ENCODE assay signal across 10 cellular contexts in the genomic region with DNA sequence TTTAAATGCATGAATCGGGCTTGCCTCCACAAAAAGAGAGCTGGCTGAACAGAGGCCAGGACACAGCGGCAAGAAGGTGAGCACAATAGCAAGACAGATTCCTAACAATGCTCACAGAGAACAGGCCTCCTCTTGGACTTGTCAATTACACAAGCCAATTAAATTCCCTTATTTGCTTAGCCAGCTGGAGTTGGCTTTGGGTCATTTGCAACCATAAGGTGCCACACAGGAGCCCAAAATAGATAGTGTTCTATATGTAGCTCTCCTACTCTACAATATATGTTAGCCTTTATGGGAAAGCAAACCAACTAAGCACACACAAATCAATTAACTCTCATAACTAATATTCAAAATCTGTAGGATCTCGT.
A peak's percentile ranks its signal among the peaks of the same experiment; 100 is the strongest.
DNase-seq lines count a peak whose midpoint lies in the region; ATAC-seq and TF ChIP-seq lines count a peak whose summit lies in the region.
"Had no signal": no experiment of that assay in that cellular context is flagged by ENCODE, and none has a peak within 500 bp of the region (broad histone marks: within the 10 kb centered on the region; RNA-seq: fewer than 3 reads in every experiment).

No MANE protein-coding gene starts in this region.

- H3K27ac Mint-ChIP-seq in CD4-positive, CD25-positive, alpha-beta regulatory T cell: peak overlapping the region in 2 of 3 donors; percentile 32 to 79
- peak overlapping the region; percentile 91 for H3K27ac Mint-ChIP-seq in mesothelial cell of epicardium
- no peak overlapping the region for H3K27ac Mint-ChIP-seq in activated CD4-positive, alpha-beta memory T cell treated with anti-CD3 and anti-CD28 coated beads, Interleukin-2, amount 10 ng/mL, durations not matched to agents 7 days and 5 days

- peaks cover 38% of the 10 kb centered on the region for H3K36me3 Mint-ChIP-seq in CD4-positive, CD25-positive, alpha-beta regulatory T cell
- H3K36me3 Mint-ChIP-seq in mesothelial cell of epicardium: no peaks in the 10 kb centered on the region
- H3K36me3 Mint-ChIP-seq in activated CD4-positive, alpha-beta memory T cell treated with anti-CD3 and anti-CD28 coated beads, Interleukin-2, amount 10 ng/mL, durations not matched to agents 7 days and 5 days (ENCODE audit: low read depth): peaks cover 3% of the 10 kb centered on the region

- peak overlapping the region; percentile 29; the same call in 1 of the 2 replicates for H3K27ac ChIP-seq in 22Rv1
- H3K27ac ChIP-seq in CD4-positive, CD25-positive, alpha-beta regulatory T cell (ENCODE audit: insufficient read depth, low read length, poor library complexity, severe bottlenecking): no peak overlapping the region
- H3K27ac ChIP-seq: BLaER1 treated with 17β-estradiol and CSF1 and Interleukin-3, amounts not matched to agents 10 nM and 100 nM had no signal

- H3K36me3 ChIP-seq in CD4-positive, CD25-positive, alpha-beta regulatory T cell (ENCODE audit: control insufficient read depth, insufficient read depth, low read length): peaks cover 10% of the 10 kb centered on the region
- H3K36me3 ChIP-seq: BLaER1 treated with 17β-estradiol and CSF1 and Interleukin-3, amounts not matched to agents 10 nM and 100 nM had no signal

- no peaks in the 10 kb centered on the region for H3K27me3 Mint-ChIP-seq in CD4-positive, CD25-positive, alpha-beta regulatory T cell
- no peaks in the 10 kb centered on the region for H3K27me3 Mint-ChIP-seq in mesothelial cell of epicardium (ENCODE audit: low read depth)
- H3K27me3 Mint-ChIP-seq in activated CD4-positive, alpha-beta memory T cell treated with anti-CD3 and anti-CD28 coated beads, Interleukin-2, amount 10 ng/mL, durations not matched to agents 7 days and 5 days: no peaks in the 10 kb centered on the region

- H3K4me1 Mint-ChIP-seq in CD4-positive, CD25-positive, alpha-beta regulatory T cell: peaks cover 18 to 92% (median 65%) of the 10 kb centered on the region in 4 donors
- peaks cover 61% of the 10 kb centered on the region for H3K4me1 Mint-ChIP-seq in mesothelial cell of epicardium
- no peaks in the 10 kb centered on the region for H3K4me1 Mint-ChIP-seq in activated CD4-positive, alpha-beta memory T cell treated with anti-CD3 and anti-CD28 coated beads, Interleukin-2, amount 10 ng/mL, durations not matched to agents 7 days and 5 days

- in situ Hi-C loops in G401 (cut with HindIII; ENCODE audit: low sequenced_read_pairs): no loop called here

- H3K4me3 Mint-ChIP-seq in CD4-positive, CD25-positive, alpha-beta regulatory T cell: peak overlapping the region in 1 of 4 donors; percentile 23
- no peak overlapping the region for H3K4me3 Mint-ChIP-seq in mesothelial cell of epicardium
- H3K4me3 Mint-ChIP-seq in activated CD4-positive, alpha-beta memory T cell treated with anti-CD3 and anti-CD28 coated beads, Interleukin-2, amount 10 ng/mL, durations not matched to agents 7 days and 5 days: no peak overlapping the region

- H3K9me3 ChIP-seq in CD4-positive, CD25-positive, alpha-beta regulatory T cell (ENCODE audit: control insufficient read depth in 2 of 2, low read length in 2 of 2): no peaks in the 10 kb centered on the region
- H3K9me3 ChIP-seq: BLaER1 treated with 17β-estradiol and CSF1 and Interleukin-3, amounts not matched to agents 10 nM and 100 nM had no signal

- TF ChIP-seq CTCF in 22Rv1 (IDR thresholded peaks at IDR 0.05) (no peak), mesothelial cell of epicardium (IDR thresholded peaks at IDR 0.05; ENCODE audit: unreplicated experiment) (no peak)

- H3K4me3 ChIP-seq in CD4-positive, CD25-positive, alpha-beta regulatory T cell (ENCODE audit: low read depth, low read length): no peak overlapping the region
- H3K4me3 ChIP-seq: BLaER1 treated with 17β-estradiol and CSF1 and Interleukin-3, amounts not matched to agents 10 nM and 100 nM had no signal

- no peak for DNase-seq in CD4-positive, CD25-positive, alpha-beta regulatory T cell
- DNase-seq in NCI-H748 treated with DMSO at 0.1 percent for 48 hours (lab: John Stamatoyannopoulos, UW): peak; percentile 65
- no peak for DNase-seq in mesothelial cell of epicardium (ENCODE audit: low spot score in 2 of 2, unreplicated experiment in 2 of 2)
- no peak for DNase-seq in G401 (ENCODE audit: low spot score)
- no peak for DNase-seq in activated CD4-positive, alpha-beta memory T cell treated with anti-CD3 and anti-CD28 coated beads, Interleukin-2, amount 10 ng/mL, durations not matched to agents 7 days and 5 days
- DNase-seq in stimulated activated CD4-positive, alpha-beta T cell treated with anti-CD3 and anti-CD28 coated beads, Interleukin-4, amount 100 ng/mL, for 24 hours: no peak
- DNase-seq: activated CD4-positive, alpha-beta T cell treated with anti-CD3 and anti-CD28 coated beads for 1 hour had no signal

- H3K4me1 ChIP-seq in CD4-positive, CD25-positive, alpha-beta regulatory T cell (ENCODE audit: control insufficient read depth, insufficient read depth, low read length, poor library complexity, severe bottlenecking): peaks cover 24% of the 10 kb centered on the region

- no peaks in the 10 kb centered on the region for H3K27me3 ChIP-seq in CD4-positive, CD25-positive, alpha-beta regulatory T cell (ENCODE audit: control insufficient read depth, insufficient read depth, low read length)
- H3K27me3 ChIP-seq: BLaER1 treated with 17β-estradiol and CSF1 and Interleukin-3, amounts not matched to agents 10 nM and 100 nM had no signal

- H3K9me3 Mint-ChIP-seq in CD4-positive, CD25-positive, alpha-beta regulatory T cell: peaks cover 0 to 2% (median 0%) of the 10 kb centered on the region in 7 donors
- H3K9me3 Mint-ChIP-seq in mesothelial cell of epicardium: peaks cover 8% of the 10 kb centered on the region
- H3K9me3 Mint-ChIP-seq in activated CD4-positive, alpha-beta memory T cell treated with anti-CD3 and anti-CD28 coated beads, Interleukin-2, amount 10 ng/mL, durations not matched to agents 7 days and 5 days: no peaks in the 10 kb centered on the region

- POLR2A ChIA-PET in activated CD4-positive, alpha-beta memory T cell treated with anti-CD3 and anti-CD28 coated beads, Interleukin-2, amount 10 ng/mL, durations not matched to agents 7 days and 5 days (lab: Charles Lee): no interaction called here

- no peak for ATAC-seq in CD4-positive, CD25-positive, alpha-beta regulatory T cell (ENCODE audit: low read depth in 2 of 2)
- ATAC-seq in GM21515 (IDR thresholded peaks at IDR 0.05; ENCODE audit: unreplicated experiment): no peak

- CTCF ChIA-PET in activated CD4-positive, alpha-beta memory T cell treated with anti-CD3 and anti-CD28 coated beads, Interleukin-2, amount 10 ng/mL, durations not matched to agents 7 days and 5 days (lab: Charles Lee): interaction anchor here (0.7 kb wide), 1 partner anchor 297 kb away, joined by 4 read pairs; no protein-coding TSS in a partner anchor
